8 cellular contexts compared by ENCODE assay signal in genomic region chr12:113965951-113966797, GRCh38. TPM values are rescaled to one million over a fixed set of nuclear protein-coding genes. Genes with fewer than 3 reads are reported as not detected.
DNase-seq lines count a peak whose midpoint lies in the region; ATAC-seq and TF ChIP-seq lines count a peak whose summit lies in the region.

Gene RBM19, minus strand, starts transcription at chr12:113966325. Its CDS starts 98 bp downstream, at chr12:113966227.

- peaks cover 29% of the 10 kb centered on the region for H3K79me2 ChIP-seq in DND-41 (ENCODE audit: insufficient read depth, low read length)
- 0 out of 2 replicates have a peak, but pooled peaks cover 4% of the 10 kb centered on the region for H3K79me2 ChIP-seq in KMS-11 (ENCODE audit: insufficient read depth, low read depth)

- H3K36me3 ChIP-seq in DND-41 (ENCODE audit: insufficient read depth, low read length) = peaks cover 19% of the 10 kb centered on the region
- H3K36me3 ChIP-seq in KMS-11 (ENCODE audit: insufficient read depth) = no peaks in the 10 kb centered on the region
- H3K36me3 ChIP-seq in Panc1 (ENCODE audit: control insufficient read depth, insufficient read depth, low read length) = peaks cover 4% of the 10 kb centered on the region
- H3K36me3 ChIP-seq in esophagus (ENCODE audit: control insufficient read depth in 2 of 2, insufficient read depth in 2 of 2, low read length in 1 of 2) = peaks cover 2 to 8% of the 10 kb centered on the region in 2 donors
- H3K36me3 ChIP-seq in mucosa of stomach (ENCODE audit: control insufficient read depth, insufficient read depth, low read length) = no peaks in the 10 kb centered on the region

- TF ChIP-seq CTCF in DND-41 (IDR thresholded peaks at IDR 0.05; ENCODE audit: borderline replicate concordance, extremely low read depth, low read length, poor library complexity, severe bottlenecking) (peak; percentile 93), KMS-11 (conservative IDR thresholded peaks at IDR 0.05; ENCODE audit: low read depth, low read length) (peak; percentile 67), Panc1 (IDR thresholded peaks at IDR 0.05) (peak; percentile 97)

- peak within 1 kb of the TSS; percentile 100 for H3K4me3 Mint-ChIP-seq in activated T-cell treated with anti-CD3 and anti-CD28 coated beads, Interleukin-2, amount 50 U/mL, for 4 hours

- no peaks in the 10 kb centered on the region for H3K9me3 Mint-ChIP-seq in activated T-cell treated with anti-CD3 and anti-CD28 coated beads, Interleukin-2, amount 50 U/mL, for 4 hours

- H3K4me1 ChIP-seq in DND-41 (ENCODE audit: insufficient read depth, low read length) (peaks cover 31% of the 10 kb centered on the region), KMS-11 (ENCODE audit: low read depth, poor library complexity, severe bottlenecking) (no peaks in the 10 kb centered on the region), Panc1 (ENCODE audit: control insufficient read depth, insufficient read depth, low read length) (peaks cover 12% of the 10 kb centered on the region), esophagus (ENCODE audit: control insufficient read depth in 2 of 2, insufficient read depth in 2 of 2, low read length in 1 of 2) (peaks cover 0 to 3% of the 10 kb centered on the region in 2 donors), mucosa of stomach (ENCODE audit: control insufficient read depth, insufficient read depth, low read length) (peaks cover 8% of the 10 kb centered on the region)

- POLR2A ChIA-PET in Panc1 (lab: Charles Lee) = no interaction called here

- DNase-seq in DND-41 (peak; percentile 98), Panc1 (ENCODE audit: low read depth, low spot score) (peak; percentile 82)
- peak; percentile 96 for DNase-seq in activated T-cell treated with anti-CD3 and anti-CD28 coated beads, Interleukin-2, amount 50 U/mL, for 4 hours
- peak; percentile 92 to 95 for DNase-seq in stimulated activated CD8-positive, alpha-beta memory T cell treated with anti-CD3 and anti-CD28 coated beads, Interleukin-7, amount 100 ng/mL, for 1 hour (ENCODE audit: low read depth in 2 of 2)

- H3K4me3 ChIP-seq in DND-41 (ENCODE audit: low read depth in 1 of 2, low read length in 2 of 2) (peak within 1 kb of the TSS; percentile 79 to 80), KMS-11 (IDR thresholded peaks at IDR 0.05; ENCODE audit: insufficient read depth, low read depth, low read length) (no peak within 1 kb of the TSS), Panc1 (ENCODE audit: low read depth in 2 of 2, low read length in 2 of 2) (peak within 1 kb of the TSS; percentile 96 to 99), esophagus (ENCODE audit: low read depth in 1 of 2, low read length in 2 of 2) (peak within 1 kb of the TSS; percentile 73 to 94), mucosa of stomach (ENCODE audit: low read length) (peak within 1 kb of the TSS; percentile 88)

- H3K27me3 ChIP-seq in DND-41 (ENCODE audit: insufficient read depth, low read length, poor library complexity) = peaks cover 9% of the 10 kb centered on the region
- no peaks in the 10 kb centered on the region for H3K27me3 ChIP-seq in KMS-11 (ENCODE audit: insufficient read depth, low read depth)
- peaks cover 7% of the 10 kb centered on the region for H3K27me3 ChIP-seq in Panc1 (ENCODE audit: control insufficient read depth, insufficient read depth, low read length)
- H3K27me3 ChIP-seq in esophagus (ENCODE audit: control insufficient read depth in 1 of 2, insufficient read depth in 2 of 2, low read length in 2 of 2) = no peaks in the 10 kb centered on the region
- H3K27me3 ChIP-seq in mucosa of stomach (ENCODE audit: control insufficient read depth, insufficient read depth, low read length) = no peaks in the 10 kb centered on the region

- H3K36me3 Mint-ChIP-seq in activated T-cell treated with anti-CD3 and anti-CD28 coated beads, Interleukin-2, amount 50 U/mL, for 4 hours (ENCODE audit: insufficient read depth) = peaks cover 31% of the 10 kb centered on the region

- no TSS peak for BruUV-seq in Panc1 (replicated peaks; lab: Mats Ljungman, UMichigan)

- in situ Hi-C loops in Panc1 (cut with HindIII; ENCODE audit: low pct_unique_long_range_greater_than_20kb, low sequenced_read_pairs) = no loop called here

- ATAC-seq in DND-41 (ENCODE audit: insufficient read depth, low read depth) (peak; percentile 98), GM21737 (IDR thresholded peaks at IDR 0.05; ENCODE audit: unreplicated experiment) (peak; percentile 97), Panc1 (peak; percentile 99)
- ATAC-seq in activated T-cell treated with anti-CD3 and anti-CD28 coated beads, Interleukin-2, amount 50 U/mL, for 4 hours = peak; percentile 86 to 91

- H3K27me3 Mint-ChIP-seq in activated T-cell treated with anti-CD3 and anti-CD28 coated beads, Interleukin-2, amount 50 U/mL, for 4 hours (ENCODE audit: low read depth) = no peaks in the 10 kb centered on the region

- H4K20me1 ChIP-seq in DND-41 (ENCODE audit: insufficient read depth, low read length) (no peaks in the 10 kb centered on the region), KMS-11 (ENCODE audit: insufficient read depth) (no peaks in the 10 kb centered on the region)

- 0% methylated on average over 46 of the region's 46 CpGs for WGBS in esophagus, 2 donors

- H3K9me3 ChIP-seq in DND-41 (ENCODE audit: insufficient read depth, low read length, severe bottlenecking) (no peaks in the 10 kb centered on the region), Panc1 (ENCODE audit: control insufficient read depth, insufficient read depth, low read depth, low read length) (no peaks in the 10 kb centered on the region), esophagus (ENCODE audit: control insufficient read depth in 2 of 2, insufficient read depth in 1 of 2, low read depth in 1 of 2, low read length in 1 of 2) (no peaks in the 10 kb centered on the region), mucosa of stomach (ENCODE audit: control insufficient read depth, low read length) (no peaks in the 10 kb centered on the region)

- H2AFZ ChIP-seq in DND-41 (ENCODE audit: low read depth, low read length) (peak within 1 kb of the TSS; percentile 91), KMS-11 (ENCODE audit: low read depth) (peak within 1 kb of the TSS; percentile 94)

- intact Hi-C loops in Panc1 (cut with micrococcal nuclease; ENCODE audit: unreplicated experiment) = no loop called here

- H3K4me2 ChIP-seq in DND-41 (ENCODE audit: insufficient read depth, low read length) = peak within 1 kb of the TSS; percentile 99
- H3K4me2 ChIP-seq in KMS-11 = peak within 1 kb of the TSS; percentile 80

- H3K4me1 Mint-ChIP-seq in activated T-cell treated with anti-CD3 and anti-CD28 coated beads, Interleukin-2, amount 50 U/mL, for 4 hours (ENCODE audit: low read depth) = peaks cover 53% of the 10 kb centered on the region

- H3K9ac ChIP-seq in DND-41 (ENCODE audit: low read depth, low read length) (peak within 1 kb of the TSS; percentile 66), KMS-11 (peak within 1 kb of the TSS; percentile 53; the same call in 1 of the 2 replicates), mucosa of stomach (ENCODE audit: low read length) (peak within 1 kb of the TSS; percentile 78)

- H3K27ac ChIP-seq in DND-41 (ENCODE audit: low read length) = peak within 1 kb of the TSS; percentile 68
- H3K27ac ChIP-seq in KMS-11 = no peak within 1 kb of the TSS
- peak within 1 kb of the TSS; percentile 91 for H3K27ac ChIP-seq in Panc1 (ENCODE audit: low read length)
- peak within 1 kb of the TSS; percentile 43 to 64 for H3K27ac ChIP-seq in esophagus (ENCODE audit: low read depth in 2 of 2, low read length in 1 of 2)

- CTCF ChIA-PET in Panc1 (lab: Charles Lee) = interaction anchor here (0.6 to 1.3 kb wide), 3 partner anchors 13 to 1750 kb away, joined by 3 to 6 read pairs (median 3); no protein-coding TSS in a partner anchor

RNA-seq across cellular contexts. Expression of gene RBM19, which starts in this region (rescaled TPM):
- 44.8 TPM for total RNA-seq in Panc1 (2021; ENCODE audit: unreplicated experiment)
- 22.9 TPM for polyA plus RNA-seq in Panc1 (2012; ENCODE audit: insufficient read length)
- 100 to 1,000 TPM; 145 to 156 (median 146) TPM for total RNA-seq in activated T-cell treated with anti-CD3 and anti-CD28 coated beads, Interleukin-2, amount 50 U/mL, for 4 hours
- polyA plus RNA-seq in esophagus = 10 to 100 TPM; 10.2 to 18.5 TPM
